ENCODE assay signal across 1 cellular context in genomic region chr4:86891785-86892638, GRCh38.
TF ChIP-seq lines count a peak whose summit lies in the region.

Gene C4orf36 (minus strand): TSS chr4:86892422. CDS start chr4:86891520, 902 bp downstream.

TF ChIP-seq in HEK293, 187 proteins besides CTCF, POLR2A, EP300 and RAD21 (continued from another document):
- TF ChIP-seq ZNF26 (tag by site-specific recombination; IDR thresholded peaks at IDR 0.05) (no peak), ZNF707 (tag by site-specific recombination; IDR thresholded peaks at IDR 0.05) (no peak), ZNF677 (tag by site-specific recombination; IDR thresholded peaks at IDR 0.05) (no peak), ZNF580 (tag by site-specific recombination; IDR thresholded peaks at IDR 0.05) (0 out of 2 replicates have a peak, but pooled peaks have one; percentile 36), BCL11A (tag by site-specific recombination; IDR thresholded peaks at IDR 0.05; ENCODE audit: low read depth) (no peak), PRDM4 (tag by site-specific recombination; IDR thresholded peaks at IDR 0.05) (no peak), ZNF2 (tag by site-specific recombination; IDR thresholded peaks at IDR 0.05) (peak; percentile 78; the same call in 1 of the 2 replicates), ZNF202 (tag by site-specific recombination; IDR thresholded peaks at IDR 0.05; ENCODE audit: borderline replicate concordance) (no peak), ZNF610 (tag by site-specific recombination; IDR thresholded peaks at IDR 0.05; ENCODE audit: borderline replicate concordance) (no peak), ZXDB (tag by site-specific recombination; IDR thresholded peaks at IDR 0.05) (peak; percentile 73), ZNF626 (tag by site-specific recombination; IDR thresholded peaks at IDR 0.05) (no peak), SALL2 (tag by site-specific recombination; IDR thresholded peaks at IDR 0.05; ENCODE audit: borderline replicate concordance) (no peak), ZNF362 (tag by site-specific recombination; IDR thresholded peaks at IDR 0.05) (no peak), ZNF366 (tag by site-specific recombination; conservative IDR thresholded peaks at IDR 0.05) (peak; percentile 53), TRIM28 (IDR thresholded peaks at IDR 0.05; ENCODE audit: borderline replicate concordance, low read length) (no peak), KLF1 (tag by site-specific recombination; IDR thresholded peaks at IDR 0.05) (peak; percentile 92), IKZF3 (tag by site-specific recombination; IDR thresholded peaks at IDR 0.05) (peak; percentile 74), HOXD13 (CRISPR knock-in tag; IDR thresholded peaks at IDR 0.05; ENCODE audit: borderline replicate concordance) (no peak), ZBTB10 (tag by site-specific recombination; IDR thresholded peaks at IDR 0.05) (no peak), ZNF548 (tag by site-specific recombination; IDR thresholded peaks at IDR 0.05) (no peak), ZNF639 (tag by site-specific recombination; IDR thresholded peaks at IDR 0.05) (no peak), ZNF621 (tag by site-specific recombination; IDR thresholded peaks at IDR 0.05) (no peak), SETDB1 (IDR thresholded peaks at IDR 0.05; ENCODE audit: insufficient read length, low read length) (no peak), ZNF169 (tag by site-specific recombination; IDR thresholded peaks at IDR 0.05) (no peak), PRDM6 (tag by site-specific recombination; IDR thresholded peaks at IDR 0.05) (no peak), ZBTB11 (tag by site-specific recombination; conservative IDR thresholded peaks at IDR 0.05; ENCODE audit: low read depth) (peak; percentile 83), ZNF350 (tag by site-specific recombination; IDR thresholded peaks at IDR 0.05) (no peak), ZNF416 (tag by site-specific recombination; IDR thresholded peaks at IDR 0.05) (no peak), HOXC10 (CRISPR knock-in tag; IDR thresholded peaks at IDR 0.05) (no peak), GLIS2 (tag by site-specific recombination; IDR thresholded peaks at IDR 0.05) (peak; percentile 77), SP2 (tag by site-specific recombination; IDR thresholded peaks at IDR 0.05) (peak; percentile 30; the same call in 1 of the 2 replicates), ZNF112 (tag by site-specific recombination; IDR thresholded peaks at IDR 0.05) (no peak), SCRT2 (tag by site-specific recombination; IDR thresholded peaks at IDR 0.05) (no peak), KLF7 (tag by site-specific recombination; IDR thresholded peaks at IDR 0.05; ENCODE audit: borderline replicate concordance) (no peak), ZNF23 (tag by site-specific recombination; IDR thresholded peaks at IDR 0.05; ENCODE audit: borderline replicate concordance) (no peak), ZNF221 (tag by site-specific recombination; IDR thresholded peaks at IDR 0.05; ENCODE audit: borderline replicate concordance) (no peak), ZBTB1 (tag by site-specific recombination; IDR thresholded peaks at IDR 0.05) (no peak)
